In genomic region chr16:27228621-27229501, GRCh38 we compare ENCODE assay signal across 11 cellular contexts. TPM values are rescaled to one million over a fixed set of nuclear protein-coding genes. Genes with fewer than 3 reads are reported as not detected.
DNase-seq lines count a peak whose midpoint lies in the region; ATAC-seq and TF ChIP-seq lines count a peak whose summit lies in the region.
"Had no signal": no experiment of that assay in that cellular context is flagged by ENCODE, and none has a peak within 500 bp of the region (broad histone marks: within the 10 kb centered on the region; RNA-seq: fewer than 3 reads in every experiment).

No MANE protein-coding gene starts in this region.

- no peaks in the 10 kb centered on the region for H3K27me3 Mint-ChIP-seq in chondrocyte (ENCODE audit: low read depth)

- H3K36me3 ChIP-seq in tibial nerve = peaks cover 0 to 80% (median 0%) of the 10 kb centered on the region in 3 donors

- H3K4me1 Mint-ChIP-seq in chondrocyte (ENCODE audit: low read depth) = peaks cover 11% of the 10 kb centered on the region

- no peak for TF ChIP-seq POLR2A in tibial nerve (IDR thresholded peaks at IDR 0.05)

- no peak for TF ChIP-seq EP300 in tibial nerve (IDR thresholded peaks at IDR 0.05)

- no peaks in the 10 kb centered on the region for H3K27me3 ChIP-seq in tibial nerve
- H3K27me3 ChIP-seq: upper lobe of left lung had no signal

- no peak for ATAC-seq in GM18909 (IDR thresholded peaks at IDR 0.05; ENCODE audit: poor library complexity, unreplicated experiment)

- no peaks in the 10 kb centered on the region for H3K9me3 ChIP-seq in tibial nerve
- H3K9me3 ChIP-seq: upper lobe of left lung had no signal

- peaks cover 2% of the 10 kb centered on the region for H3K36me3 Mint-ChIP-seq in chondrocyte (ENCODE audit: low read depth)

- H3K27ac Mint-ChIP-seq in chondrocyte (ENCODE audit: unreplicated experiment) = peak overlapping the region; percentile 45

- TF ChIP-seq CTCF in chondrocyte (IDR thresholded peaks at IDR 0.05) (no peak), tibial nerve (IDR thresholded peaks at IDR 0.05) (no peak)

- H3K27ac ChIP-seq in tibial nerve = no peak overlapping the region
- H3K27ac ChIP-seq: 22Rv1 had no signal

- no peaks in the 10 kb centered on the region for H3K9me3 Mint-ChIP-seq in chondrocyte (ENCODE audit: low read depth)

- no peak overlapping the region for H3K4me3 Mint-ChIP-seq in chondrocyte (ENCODE audit: unreplicated experiment)

- DNase-seq in DMS 273 (lab: John Stamatoyannopoulos, UW; ENCODE audit: unreplicated experiment) (peak; percentile 22), DMS 273 treated with DMSO at 0.1 percent for 48 hours (lab: John Stamatoyannopoulos, UW) (no peak), NCI-H510A treated with DMSO at 0.1 percent for 48 hours (lab: John Stamatoyannopoulos, UW) (peak; percentile 94), chondrocyte (ENCODE audit: low spot score) (peak; percentile 75), retina (peak; percentile 55), COLO829 (ENCODE audit: low spot score) (no peak), tibial nerve (ENCODE audit: low spot score in 2 of 2) (no peak)
- DNase-seq: foreskin melanocyte, upper lobe of left lung had no signal

- H3K4me3 ChIP-seq in tibial nerve = no peak overlapping the region
- H3K4me3 ChIP-seq: upper lobe of left lung had no signal

- 85 to 87% methylated on average over 21 of the region's 21 CpGs for WGBS in tibial nerve, 2 donors

- peaks cover 0 to 25% (median 2%) of the 10 kb centered on the region in 4 donors for H3K4me1 ChIP-seq in tibial nerve

RNA-seq across cellular contexts. Expression of gene KDM8, which starts 25.5 kb away (rescaled TPM):
- total RNA-seq in chondrocyte (4.4 to 9.3 TPM (median 5.6 TPM) in 3 replicates), tibial nerve (1 to 10 TPM; 2.3 to 7.6 (median 4.8) TPM)

RNA-seq across cellular contexts. Expression of gene NSMCE1, which starts 39.7 kb away (rescaled TPM):
- 19.6 to 23.2 TPM (median 21.2 TPM) in 3 replicates for total RNA-seq in chondrocyte
- 10 to 100 TPM; 27.7 to 41.4 (median 31.5) TPM for total RNA-seq in tibial nerve

Comparison
In these comparisons a context has a peak if more than half of its experiments do, and no peak if none do; other contexts are left out.
1. DNase-seq: peak in DMS 273 (single experiment), NCI-H510A treated with DMSO at 0.1 percent for 48 hours (single experiment), chondrocyte (single experiment) and retina (single experiment); none in DMS 273 treated with DMSO at 0.1 percent for 48 hours (single experiment), COLO829 (single experiment) and tibial nerve (0 of 2).